In genomic region chr2:241230435-241230834, GRCh38 we compare ENCODE assay signal across 25 cellular contexts. TPM values are rescaled to one million over a fixed set of nuclear protein-coding genes. Genes with fewer than 3 reads are reported as not detected.
"Had no signal": no experiment of that assay in that cellular context is flagged by ENCODE, and none has a peak within 500 bp of the region (broad histone marks: within the 10 kb centered on the region; RNA-seq: fewer than 3 reads in every experiment).

No MANE protein-coding gene starts in this region.

- H3K27me3 ChIP-seq: adrenal gland, esophagus muscularis mucosa, gastroesophageal sphincter, heart right ventricle, tibial nerve, uterus had no signal

- H3K9me3 ChIP-seq: adrenal gland, esophagus muscularis mucosa, gastroesophageal sphincter, heart right ventricle, tibial nerve, uterus had no signal

- FAIRE-seq: endothelial cell of umbilical vein had no signal

- ATAC-seq: activated CD8-positive, alpha-beta T cell treated with anti-CD3 and anti-CD28 coated beads for 36 hours; activated T-cell treated with anti-CD3 and anti-CD28 coated beads, Interleukin-2, amount 50 U/mL, for 4 hours; gastroesophageal sphincter; stimulated activated naive CD8-positive, alpha-beta T cell treated with anti-CD3 and anti-CD28 coated beads, Interleukin-15, Interleukin-2, amounts not matched to agents 100 U/mL and 50 U/mL, for 24 hours had no signal

- H3K4me1 ChIP-seq: gastroesophageal sphincter, tibial nerve, uterus had no signal

- H3K36me3 ChIP-seq: uterus had no signal

- H3K27ac ChIP-seq: esophagus muscularis mucosa, gastroesophageal sphincter, heart right ventricle, tibial nerve, uterus had no signal

- DNase-seq: activated CD4-positive, alpha-beta T cell treated with anti-CD3 and anti-CD28 coated beads, Interleukin-2, amount 10 ng/mL, durations not matched to agents 24 days and 14 days; activated CD4-positive, CD25-positive, alpha-beta regulatory T cell; activated CD8-positive, alpha-beta memory T cell treated with anti-CD3 and anti-CD28 coated beads, Interleukin-2, amount 50 U/mL, for 4 hours; activated CD8-positive, alpha-beta T cell treated with anti-CD3 and anti-CD28 coated beads for 36 hours; activated effector memory CD4-positive, alpha-beta T cell treated with anti-CD3 and anti-CD28 coated beads, Interleukin-2, amount 50 U/mL, for 16 hours; activated T-cell treated with anti-CD3 and anti-CD28 coated beads, Interleukin-2, amount 50 U/mL, for 4 hours; central memory CD4-positive, alpha-beta T cell; cortex of kidney; effector memory CD4-positive, alpha-beta T cell; kidney glomerular epithelial cell; midbrain; nephron progenitor cell; nucleus accumbens; stimulated activated naive CD8-positive, alpha-beta T cell treated with anti-CD3 and anti-CD28 coated beads, Interleukin-15, Interleukin-2, amounts not matched to agents 100 U/mL and 50 U/mL, for 24 hours; T-helper 1 cell; T-helper 9 cell; uterus had no signal

- H3K4me3 ChIP-seq: adrenal gland, esophagus muscularis mucosa, gastroesophageal sphincter, heart right ventricle, lung, tibial nerve, uterus had no signal

RNA-seq across cellular contexts. Expression of gene ANO7, which starts 42.0 kb away (rescaled TPM):
- total RNA-seq: skeletal muscle tissue had no signal
